In the genomic region with DNA sequence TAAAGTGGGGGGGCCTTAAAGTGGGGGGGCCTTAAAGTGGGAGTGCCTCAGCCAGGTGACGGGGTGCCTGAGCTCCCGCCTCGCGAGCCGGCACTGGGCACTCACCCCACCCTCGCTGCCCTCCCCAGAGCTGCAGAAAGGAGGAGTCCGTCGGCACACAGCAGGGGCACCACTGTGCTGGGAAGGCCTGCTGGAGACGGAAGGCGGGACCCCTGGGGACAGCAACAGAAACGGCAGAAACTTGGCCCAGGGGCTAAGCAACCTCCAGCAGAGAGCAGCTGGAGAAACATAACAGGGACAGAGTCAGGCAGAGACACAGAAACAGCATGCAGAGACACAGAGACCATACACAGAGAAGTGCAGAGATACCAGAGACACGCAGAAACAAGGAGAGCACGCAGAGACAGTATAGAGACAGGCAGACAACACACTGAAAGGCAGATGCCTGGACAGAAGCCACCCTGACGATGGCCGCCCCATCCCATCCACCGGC, we compare ENCODE assay signal across 27 cellular contexts. TPM values are rescaled to one million over a fixed set of nuclear protein-coding genes. Genes with fewer than 3 reads are reported as not detected.
A peak's percentile ranks its signal among the peaks of the same experiment; 100 is the strongest.
DNase-seq lines count a peak whose midpoint lies in the region; ATAC-seq and TF ChIP-seq lines count a peak whose summit lies in the region.
"Had no signal": no experiment of that assay in that cellular context is flagged by ENCODE, and none has a peak within 500 bp of the region (broad histone marks: within the 10 kb centered on the region; RNA-seq: fewer than 3 reads in every experiment).

No MANE protein-coding gene starts in this region.

- H3K4me1 ChIP-seq in BLaER1 (peaks cover 59% of the 10 kb centered on the region), GM23338 (ENCODE audit: insufficient read depth) (no peaks in the 10 kb centered on the region)
- H3K4me1 ChIP-seq in naive thymus-derived CD4-positive, alpha-beta T cell (ENCODE audit: control insufficient read depth in 2 of 2, insufficient read depth in 2 of 2, low read length in 2 of 2): peaks cover 17 to 25% of the 10 kb centered on the region in 2 donors

- peaks cover 29% of the 10 kb centered on the region for H3K27me3 Mint-ChIP-seq in GM23338 (ENCODE audit: insufficient read depth, low read depth, poor library complexity)
- H3K27me3 Mint-ChIP-seq in T-helper 17 cell: no peaks in the 10 kb centered on the region
- peaks cover 0 to 2% (median 0%) of the 10 kb centered on the region in 5 donors for H3K27me3 Mint-ChIP-seq in naive thymus-derived CD4-positive, alpha-beta T cell
- H3K27me3 Mint-ChIP-seq: activated CD4-positive, alpha-beta memory T cell treated with anti-CD3 and anti-CD28 coated beads for 36 hours; IgD-negative memory B cell had no signal

- peaks cover 38% of the 10 kb centered on the region for H3K36me3 ChIP-seq in BLaER1
- no peaks in the 10 kb centered on the region for H3K36me3 ChIP-seq in GM23338 (ENCODE audit: insufficient read depth)
- peaks cover 0 to 41% (median 0%) of the 10 kb centered on the region in 3 experiments for H3K36me3 ChIP-seq in naive thymus-derived CD4-positive, alpha-beta T cell (ENCODE audit: control insufficient read depth in 2 of 3, insufficient read depth in 3 of 3, low read length in 3 of 3)

- CTCF ChIA-PET in naive thymus-derived CD4-positive, alpha-beta T cell (lab: Charles Lee): interaction anchor here (1.0 kb wide), 1 partner anchor 53 kb away, joined by 4 read pairs; no protein-coding TSS in a partner anchor

- peaks cover 27% of the 10 kb centered on the region for H3K36me3 Mint-ChIP-seq in GM23338 (ENCODE audit: low read depth)
- H3K36me3 Mint-ChIP-seq in T-helper 17 cell (ENCODE audit: low read depth): peaks cover 2% of the 10 kb centered on the region
- H3K36me3 Mint-ChIP-seq in naive thymus-derived CD4-positive, alpha-beta T cell: peaks cover 3 to 15% (median 7%) of the 10 kb centered on the region in 5 donors
- H3K36me3 Mint-ChIP-seq: IgD-negative memory B cell had no signal

- H3K4me3 ChIP-seq in BLaER1 (peak overlapping the region; percentile 17; the same call in 1 of the 2 replicates), GM23338 (no peak overlapping the region)
- no peak overlapping the region for H3K4me3 ChIP-seq in naive thymus-derived CD4-positive, alpha-beta T cell (ENCODE audit: low read length)
- H3K4me3 ChIP-seq: esophagus squamous epithelium, testis had no signal

- POLR2A ChIA-PET in naive thymus-derived CD4-positive, alpha-beta T cell (lab: Charles Lee): interaction anchor here (0.6 to 5.8 kb wide), 2 partner anchors 50 to 117 kb away, joined by 3 to 82 read pairs; a partner anchor contains a TSS

- H3K9me2 ChIP-seq in GM23338 (ENCODE audit: insufficient read depth): no peaks in the 10 kb centered on the region

- no peak overlapping the region for H3K27ac Mint-ChIP-seq in GM23338
- H3K27ac Mint-ChIP-seq in T-helper 17 cell: peak overlapping the region; percentile 41
- peak overlapping the region in 5 of 9 donors; percentile 19 to 74 (median 63) for H3K27ac Mint-ChIP-seq in naive thymus-derived CD4-positive, alpha-beta T cell
- H3K27ac Mint-ChIP-seq: activated CD4-positive, alpha-beta memory T cell treated with anti-CD3 and anti-CD28 coated beads for 36 hours; stimulated activated effector memory CD8-positive, alpha-beta T cell treated with anti-CD3 and anti-CD28 coated beads, Interleukin-12 subunit alpha, Interleukin-12 subunit beta, amount 100 ng/mL, for 72 hours had no signal

- ATAC-seq in GM23338 (peak; percentile 13), T-helper 17 cell (no peak)
- no peak for ATAC-seq in naive thymus-derived CD4-positive, alpha-beta T cell
- ATAC-seq: left lobe of liver; stimulated activated effector memory CD8-positive, alpha-beta T cell treated with anti-CD3 and anti-CD28 coated beads, Interleukin-12 subunit alpha, Interleukin-12 subunit beta, amount 100 ng/mL, for 72 hours had no signal

- H3K4me3 Mint-ChIP-seq in GM23338: no peak overlapping the region
- H3K4me3 Mint-ChIP-seq in T-helper 17 cell: peak overlapping the region; percentile 19
- no peak overlapping the region for H3K4me3 Mint-ChIP-seq in naive thymus-derived CD4-positive, alpha-beta T cell
- H3K4me3 Mint-ChIP-seq: activated CD4-positive, alpha-beta memory T cell treated with anti-CD3 and anti-CD28 coated beads for 36 hours; stimulated activated effector memory CD8-positive, alpha-beta T cell treated with anti-CD3 and anti-CD28 coated beads, Interleukin-12 subunit alpha, Interleukin-12 subunit beta, amount 100 ng/mL, for 72 hours had no signal

- H3K79me2 ChIP-seq in GM23338 (replicated peaks; ENCODE audit: insufficient read depth): no peaks in the 10 kb centered on the region

- peaks cover 33% of the 10 kb centered on the region for H3F3A ChIP-seq in GM23338 (replicated peaks; ENCODE audit: low read depth)

- peak overlapping the region; percentile 84 for H3K27ac ChIP-seq in BLaER1
- H3K27ac ChIP-seq in GM23338 (ENCODE audit: low read depth): no peak overlapping the region
- H3K27ac ChIP-seq in naive thymus-derived CD4-positive, alpha-beta T cell (ENCODE audit: low read depth, low read length): no peak overlapping the region
- H3K27ac ChIP-seq: testis, VCaP had no signal

- H3K4me2 ChIP-seq in BLaER1 (peak overlapping the region; percentile 75), GM23338 (no peak overlapping the region)

- peaks cover 7% of the 10 kb centered on the region for H3K9me3 Mint-ChIP-seq in GM23338
- H3K9me3 Mint-ChIP-seq in naive thymus-derived CD4-positive, alpha-beta T cell: peaks cover 0 to 8% (median 0%) of the 10 kb centered on the region in 11 donors
- H3K9me3 Mint-ChIP-seq: activated CD4-positive, alpha-beta memory T cell treated with anti-CD3 and anti-CD28 coated beads for 36 hours; IgD-negative memory B cell; stimulated activated effector memory CD8-positive, alpha-beta T cell treated with anti-CD3 and anti-CD28 coated beads, Interleukin-12 subunit alpha, Interleukin-12 subunit beta, amount 100 ng/mL, for 72 hours had no signal

- peaks cover 11% of the 10 kb centered on the region for H3K27me3 ChIP-seq in BLaER1
- H3K27me3 ChIP-seq in GM23338 (ENCODE audit: insufficient read depth): peaks cover 4% of the 10 kb centered on the region; the same call in 1 of the 2 replicates
- H3K27me3 ChIP-seq in naive thymus-derived CD4-positive, alpha-beta T cell (ENCODE audit: control insufficient read depth in 2 of 2, insufficient read depth in 2 of 2, low read length in 2 of 2): no peaks in the 10 kb centered on the region
- H3K27me3 ChIP-seq: testis had no signal

- DNase-seq in GM23338 (ENCODE audit: low spot score) (no peak), T-helper 17 cell (no peak), NCI-H2196 (lab: John Stamatoyannopoulos, UW; ENCODE audit: unreplicated experiment) (no peak), hippocampal formation (lab: John Stamatoyannopoulos, UW) (no peak)
- no peak for DNase-seq in naive thymus-derived CD4-positive, alpha-beta T cell
- DNase-seq in stimulated activated CD4-positive, alpha-beta T cell treated with anti-CD3 and anti-CD28 coated beads, Interleukin-2, amount 100 ng/mL, for 24 hours: no peak
- DNase-seq: activated CD4-positive, alpha-beta memory T cell treated with anti-CD3 and anti-CD28 coated beads for 36 hours; activated naive CD4-positive, alpha-beta T cell treated with Interleukin-2 at 50 U/mL for 16 hours; activated T-cell treated with anti-CD3 and anti-CD28 coated beads for 4 hours; Calu3; effector CD8-positive, alpha-beta T cell; EL; esophagus squamous epithelium; MV-4-11; NCI-H2029; NCI-H524; SIG-M5; stimulated activated CD4-positive, alpha-beta T cell treated with anti-CD3 and anti-CD28 coated beads, Interleukin-15, amount 100 ng/mL, for 24 hours; T-helper 2 cell; testis had no signal

- no peak for TF ChIP-seq CTCF in GM23338 (conservative IDR thresholded peaks at IDR 0.05; ENCODE audit: low read depth in 2 of 2)

- peak overlapping the region; percentile 60; the same call in 1 of the 2 replicates for H3K9ac ChIP-seq in BLaER1

- no peaks in the 10 kb centered on the region for H4K20me1 ChIP-seq in BLaER1
- peaks cover 9% of the 10 kb centered on the region; the same call in 1 of the 2 replicates for H4K20me1 ChIP-seq in GM23338 (replicated peaks; ENCODE audit: insufficient read depth)

- H3K9me3 ChIP-seq in BLaER1: no peaks in the 10 kb centered on the region
- no peaks in the 10 kb centered on the region for H3K9me3 ChIP-seq in T-helper 17 cell (ENCODE audit: control insufficient read depth, low read length, poor library complexity, severe bottlenecking)
- no peaks in the 10 kb centered on the region for H3K9me3 ChIP-seq in naive thymus-derived CD4-positive, alpha-beta T cell (ENCODE audit: control insufficient read depth in 2 of 3, low read length in 3 of 3)
- H3K9me3 ChIP-seq: esophagus squamous epithelium, testis had no signal

- no peak overlapping the region for H2AFZ ChIP-seq in GM23338

- intact Hi-C loops in naive thymus-derived CD4-positive, alpha-beta T cell (cut with micrococcal nuclease): loop anchor here in 1 of 2 donors (10.0 kb wide), 1 partner anchor 377 kb away; a partner anchor contains a TSS

- H3K4me1 Mint-ChIP-seq in GM23338: peaks cover 5% of the 10 kb centered on the region
- peaks cover 20% of the 10 kb centered on the region for H3K4me1 Mint-ChIP-seq in T-helper 17 cell
- peaks cover 0 to 39% (median 18%) of the 10 kb centered on the region in 7 donors for H3K4me1 Mint-ChIP-seq in naive thymus-derived CD4-positive, alpha-beta T cell

RNA-seq across cellular contexts. Expression of a gene that starts 7.9 kb away (rescaled TPM):
- total RNA-seq in GM23338 (2014; rRNA removed; shearing (Covaris generic)): 0.90 and 3.5 TPM in 2 replicates
- 3.4 and 4.7 TPM in 2 replicates for polyA plus RNA-seq in GM23338 (2016; fragmentation: Nextera tagmentation; extraction: Ambion mirVana)
- 1 to 10 TPM; 1.9 to 5.3 TPM for total RNA-seq in T-helper 17 cell
- total RNA-seq in naive thymus-derived CD4-positive, alpha-beta T cell: 10 to 100 TPM in 2 of 5 experiments, 1 to 10 TPM in 3; 1.3 to 58.0 (median 2.1) TPM
- 1 to 10 TPM; 4.9 to 8.0 TPM for polyA plus RNA-seq in naive thymus-derived CD4-positive, alpha-beta T cell

RNA-seq across cellular contexts. Expression of a gene that starts 15.2 kb away (rescaled TPM):
- total RNA-seq in GM23338 (2014; rRNA removed; shearing (Covaris generic)): not detected in 2 replicates
- polyA plus RNA-seq in GM23338 (2016; fragmentation: Nextera tagmentation; extraction: Ambion mirVana): not detected in 2 replicates
- total RNA-seq in T-helper 17 cell: not detected
- 1 to 10 TPM in 1 of 5 experiments, not detected in 4; 4.9 TPM for total RNA-seq in naive thymus-derived CD4-positive, alpha-beta T cell
- polyA plus RNA-seq in naive thymus-derived CD4-positive, alpha-beta T cell: not detected
- total RNA-seq: activated CD4-positive, alpha-beta memory T cell treated with anti-CD3 and anti-CD28 coated beads for 36 hours; Calu3; glomerular endothelial cell; renal cortical epithelial cell had no signal
- polyA plus RNA-seq: IgD-negative memory B cell had no signal

RNA-seq across cellular contexts. Expression of a gene that starts 25.6 kb away (rescaled TPM):
- total RNA-seq in GM23338 (2014; rRNA removed; shearing (Covaris generic)): 62.3 and 73.6 TPM in 2 replicates
- polyA plus RNA-seq in GM23338 (2016; fragmentation: Nextera tagmentation; extraction: Ambion mirVana): 52.7 and 58.7 TPM in 2 replicates
- total RNA-seq in T-helper 17 cell: 10 to 100 TPM; 59.6 to 71.3 TPM
- 10 to 100 TPM; 47.5 to 78.2 (median 67.6) TPM for total RNA-seq in naive thymus-derived CD4-positive, alpha-beta T cell
- 100 to 1,000 TPM in 1 of 2 donors, 10 to 100 TPM in 1; 65.7 to 142 TPM for polyA plus RNA-seq in naive thymus-derived CD4-positive, alpha-beta T cell

RNA-seq across cellular contexts. Expression of a gene that starts 25.9 kb away (rescaled TPM):
- not detected in 2 replicates for total RNA-seq in GM23338 (2014; rRNA removed; shearing (Covaris generic))
- polyA plus RNA-seq in GM23338 (2016; fragmentation: Nextera tagmentation; extraction: Ambion mirVana): not detected in 2 replicates
- total RNA-seq in T-helper 17 cell: not detected
- total RNA-seq in naive thymus-derived CD4-positive, alpha-beta T cell: not detected
- not detected for polyA plus RNA-seq in naive thymus-derived CD4-positive, alpha-beta T cell
- total RNA-seq: activated CD4-positive, alpha-beta memory T cell treated with anti-CD3 and anti-CD28 coated beads for 36 hours; Calu3; esophagus squamous epithelium; glomerular endothelial cell; left lobe of liver; renal cortical epithelial cell; testis had no signal
- polyA plus RNA-seq: IgD-negative memory B cell had no signal

RNA-seq across cellular contexts. Expression of a gene that starts 26.5 kb away (rescaled TPM):
- 0.21 and 2.4 TPM in 2 replicates for total RNA-seq in GM23338 (2014; rRNA removed; shearing (Covaris generic))
- 0.68 and 0.87 TPM in 2 replicates for polyA plus RNA-seq in GM23338 (2016; fragmentation: Nextera tagmentation; extraction: Ambion mirVana)
- total RNA-seq in T-helper 17 cell: not detected
- total RNA-seq in naive thymus-derived CD4-positive, alpha-beta T cell: 1 to 10 TPM in 1 of 5 experiments, not detected in 4; 2.7 TPM
- polyA plus RNA-seq in naive thymus-derived CD4-positive, alpha-beta T cell: not detected
- total RNA-seq: activated CD4-positive, alpha-beta memory T cell treated with anti-CD3 and anti-CD28 coated beads for 36 hours; Calu3; esophagus squamous epithelium; glomerular endothelial cell; renal cortical epithelial cell had no signal
- polyA plus RNA-seq: IgD-negative memory B cell had no signal
